Comparison of ENCODE assay signal across 19 cellular contexts in genomic region chr10:121179006-121179405, GRCh38.
DNase-seq lines count a peak whose midpoint lies in the region; ATAC-seq, FAIRE-seq and TF ChIP-seq lines count a peak whose summit lies in the region.
"Had no signal": no experiment of that assay in that cellular context is flagged by ENCODE, and none has a peak within 500 bp of the region (broad histone marks: within the 10 kb centered on the region; RNA-seq: fewer than 3 reads in every experiment).

No MANE protein-coding gene starts in this region.

- peak; percentile 33 for ATAC-seq in foreskin keratinocyte
- ATAC-seq: GM23338 had no signal

- TF ChIP-seq CTCF in RWPE1 (conservative IDR thresholded peaks at IDR 0.05; ENCODE audit: low read depth) = no peak
- TF ChIP-seq CTCF in bronchial epithelial cell (IDR thresholded peaks at IDR 0.05; ENCODE audit: insufficient read depth, low read length, severe bottlenecking) = no peak
- TF ChIP-seq CTCF in foreskin keratinocyte (conservative IDR thresholded peaks at IDR 0.05) = no peak
- TF ChIP-seq CTCF in prostate gland (IDR thresholded peaks at IDR 0.05) = no peak

- no peaks in the 10 kb centered on the region for H3K36me3 Mint-ChIP-seq in CD8-positive, alpha-beta memory T cell
- H3K36me3 Mint-ChIP-seq: CD4-positive, CD25-positive, alpha-beta regulatory T cell had no signal

- CTCF ChIA-PET in RWPE1 (lab: Yijun Ruan, JAX) = interaction anchor here (0.6 kb wide), 2 partner anchors 187 to 645 kb away, joined by 3 read pairs; no protein-coding TSS in a partner anchor
- CTCF ChIA-PET in CD8-positive, alpha-beta memory T cell (lab: Charles Lee) = no interaction called here

- H3K27me3 Mint-ChIP-seq in CD8-positive, alpha-beta memory T cell = no peaks in the 10 kb centered on the region
- H3K27me3 Mint-ChIP-seq: CD4-positive, CD25-positive, alpha-beta regulatory T cell had no signal

- H3K4me3 ChIP-seq in bronchial epithelial cell (ENCODE audit: low read depth, low read length) (no peak overlapping the region), prostate gland (no peak overlapping the region)
- H3K4me3 ChIP-seq in CD8-positive, alpha-beta memory T cell (ENCODE audit: low read length) = no peak overlapping the region
- H3K4me3 ChIP-seq: GM23338 had no signal

- no peak for TF ChIP-seq POLR2A in prostate gland (IDR thresholded peaks at IDR 0.05)

- peak; percentile 35 for DNase-seq in RWPE1 (ENCODE audit: low spot score)
- peak; percentile 72 for DNase-seq in bronchial epithelial cell (ENCODE audit: low read depth)
- DNase-seq in foreskin keratinocyte = peak; percentile 59 to 81
- DNase-seq in prostate gland (ENCODE audit: low spot score) = peak; percentile 18
- no peak for DNase-seq in mesenteric fat pad (ENCODE audit: low spot score)
- DNase-seq in CD8-positive, alpha-beta memory T cell = no peak
- no peak for DNase-seq in NCI-H187 treated with DMSO at 0.1 percent for 48 hours (lab: John Stamatoyannopoulos, UW)
- DNase-seq: ACHN; BE2C; C1 segment of cervical spinal cord; Caco-2; CD4-positive, CD25-positive, alpha-beta regulatory T cell; HCEC 1CT had no signal

- intact Hi-C loops in prostate gland (cut with DNase I) = no loop called here

- no peaks in the 10 kb centered on the region for H3K4me1 Mint-ChIP-seq in CD8-positive, alpha-beta memory T cell
- H3K4me1 Mint-ChIP-seq: CD4-positive, CD25-positive, alpha-beta regulatory T cell; GM23338 had no signal

- WGBS in prostate gland = 29% methylated on average over 1 of the region's 1 CpG

- H3K27ac ChIP-seq in RWPE1 (no peak overlapping the region), foreskin keratinocyte (peak overlapping the region; percentile 30), prostate gland (no peak overlapping the region)
- H3K27ac ChIP-seq in CD8-positive, alpha-beta memory T cell (ENCODE audit: low read depth, low read length) = no peak overlapping the region
- H3K27ac ChIP-seq: HL-60 had no signal

- no peaks in the 10 kb centered on the region for H3K27me3 ChIP-seq in bronchial epithelial cell (ENCODE audit: control insufficient read depth, insufficient read depth, low read length)
- H3K27me3 ChIP-seq in foreskin keratinocyte = no peaks in the 10 kb centered on the region
- no peaks in the 10 kb centered on the region for H3K27me3 ChIP-seq in prostate gland (replicated peaks; ENCODE audit: insufficient read depth)
- no peaks in the 10 kb centered on the region for H3K27me3 ChIP-seq in CD8-positive, alpha-beta memory T cell (ENCODE audit: insufficient read depth, low read length, poor library complexity, severe bottlenecking)
- H3K27me3 ChIP-seq: BE2C had no signal

- no peak overlapping the region for H3K4me3 Mint-ChIP-seq in CD8-positive, alpha-beta memory T cell
- H3K4me3 Mint-ChIP-seq: CD4-positive, CD25-positive, alpha-beta regulatory T cell; GM23338 had no signal

- POLR2A ChIA-PET in RWPE1 (lab: Yijun Ruan, JAX; ENCODE audit: low non-redundant PET) = no interaction called here
- POLR2A ChIA-PET in CD8-positive, alpha-beta memory T cell (lab: Charles Lee) = no interaction called here

- no peak overlapping the region for H3K27ac Mint-ChIP-seq in CD8-positive, alpha-beta memory T cell
- H3K27ac Mint-ChIP-seq: GM23338 had no signal

- peak; percentile 58 for FAIRE-seq in bronchial epithelial cell (lab: Jason Lieb, UNC)
- FAIRE-seq: D721Med, G401.6, GM12891, H54 had no signal

- peaks cover 0 to 5% (median 0%) of the 10 kb centered on the region in 5 donors for H3K9me3 Mint-ChIP-seq in CD8-positive, alpha-beta memory T cell
- H3K9me3 Mint-ChIP-seq: GM23338 had no signal

- H3K36me3 ChIP-seq in bronchial epithelial cell (ENCODE audit: control insufficient read depth, insufficient read depth, low read length) (no peaks in the 10 kb centered on the region), prostate gland (no peaks in the 10 kb centered on the region)
- H3K36me3 ChIP-seq in CD8-positive, alpha-beta memory T cell (ENCODE audit: insufficient read depth, low read length) = no peaks in the 10 kb centered on the region
- H3K36me3 ChIP-seq: BE2C had no signal

- peaks cover 18% of the 10 kb centered on the region for H3K4me1 ChIP-seq in foreskin keratinocyte
- H3K4me1 ChIP-seq in prostate gland (replicated peaks) = no peaks in the 10 kb centered on the region
- no peaks in the 10 kb centered on the region for H3K4me1 ChIP-seq in CD8-positive, alpha-beta memory T cell (ENCODE audit: insufficient read depth, low read length)
- H3K4me1 ChIP-seq: BE2C had no signal

- H3K9me3 ChIP-seq in prostate gland = no peaks in the 10 kb centered on the region
- no peaks in the 10 kb centered on the region for H3K9me3 ChIP-seq in CD8-positive, alpha-beta memory T cell (ENCODE audit: low read length)
- H3K9me3 ChIP-seq: BE2C, Caco-2 had no signal

Comparison
In these comparisons a context has a peak if more than half of its experiments do, and no peak if none do; other contexts are left out.
1. DNase-seq: peak in RWPE1 (single experiment), bronchial epithelial cell (single experiment), foreskin keratinocyte (2 of 2) and prostate gland (single experiment); none in mesenteric fat pad (single experiment), CD8-positive, alpha-beta memory T cell (0 of 5) and NCI-H187 treated with DMSO at 0.1 percent for 48 hours (single experiment).